ENCODE assay signal across 1 cellular context in genomic region chr2:96890252-96890651, GRCh38.
TF ChIP-seq lines count a peak whose summit lies in the region.

No MANE protein-coding gene starts in this region.

TF ChIP-seq in H1, 55 proteins besides CTCF, POLR2A, EP300 and RAD21:
- TF ChIP-seq BRCA1 (IDR thresholded peaks at IDR 0.05; ENCODE audit: low read depth, low read length) (no peak), TAF7 (optimal IDR thresholded peaks at IDR 0.05; ENCODE audit: borderline replicate concordance, low read depth, low read length) (no peak), ZNF274 (IDR thresholded peaks at IDR 0.05; ENCODE audit: borderline replicate concordance, extremely low read depth, low read length) (no peak), EZH2 (IDR thresholded peaks at IDR 0.05; ENCODE audit: low read depth, low read length, severe bottlenecking) (no peak), E2F6 (IDR thresholded peaks at IDR 0.05) (no peak), SP1 (IDR thresholded peaks at IDR 0.05; ENCODE audit: low read depth, low read length) (no peak), RXRA (IDR thresholded peaks at IDR 0.05; ENCODE audit: insufficient read depth, low read depth, low read length) (no peak), POLR2AphosphoS5 (IDR thresholded peaks at IDR 0.05; ENCODE audit: low read depth, low read length) (no peak)
